In the genomic region with DNA sequence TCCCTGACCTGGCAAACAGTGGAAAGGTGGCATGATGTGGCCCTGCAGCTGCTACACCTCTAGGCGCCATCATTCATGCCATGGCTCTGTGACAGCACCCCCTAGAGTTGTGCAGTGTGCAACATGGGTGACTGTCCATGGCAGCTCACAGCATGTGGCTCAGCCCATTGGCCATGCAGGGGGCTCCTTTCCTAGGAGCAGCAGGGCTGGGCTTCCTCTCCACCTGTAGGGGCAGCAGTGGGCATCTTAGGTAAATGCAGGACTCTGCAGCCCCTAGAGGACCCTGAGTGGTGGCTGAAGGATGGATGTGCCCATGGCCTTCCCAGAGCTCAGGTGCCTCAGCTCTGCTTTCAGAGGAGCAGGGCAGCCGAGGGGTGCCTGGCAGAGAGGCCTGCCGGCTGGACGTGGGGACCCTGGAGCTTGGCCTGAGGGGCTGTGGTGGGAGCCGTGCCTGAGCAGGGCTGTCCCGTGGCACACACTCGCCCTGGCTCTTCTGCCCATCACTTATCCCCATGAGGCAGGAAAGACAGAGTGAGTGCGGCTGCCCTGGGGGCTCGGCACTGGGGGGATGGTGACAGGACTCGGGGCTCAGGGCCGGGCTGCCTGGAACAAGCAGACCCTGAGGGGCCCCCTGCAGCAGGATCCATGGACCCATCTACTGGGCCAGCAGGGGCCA, we compare ENCODE assay signal across 11 cellular contexts. TPM values are rescaled to one million over a fixed set of nuclear protein-coding genes. Genes with fewer than 3 reads are reported as not detected.
DNase-seq lines count a peak whose midpoint lies in the region; ATAC-seq and TF ChIP-seq lines count a peak whose summit lies in the region.
"Had no signal": no experiment of that assay in that cellular context is flagged by ENCODE, and none has a peak within 500 bp of the region (broad histone marks: within the 10 kb centered on the region; RNA-seq: fewer than 3 reads in every experiment).

No MANE protein-coding gene starts in this region.

- intact Hi-C loops in activated CD8-positive, alpha-beta T cell treated with anti-CD3 and anti-CD28 coated beads for 36 hours (cut with micrococcal nuclease): no loop called here
- intact Hi-C loops in PC-3 (cut with micrococcal nuclease): no loop called here

- H3K9me3 Mint-ChIP-seq in activated CD8-positive, alpha-beta T cell treated with anti-CD3 and anti-CD28 coated beads for 36 hours: no peaks in the 10 kb centered on the region
- H3K9me3 Mint-ChIP-seq in activated CD8-positive, alpha-beta T cell treated with anti-CD3 and anti-CD28 coated beads, Interleukin-2, amount 10 ng/mL, durations not matched to agents 7 days and 5 days (ENCODE audit: insufficient read depth): no peaks in the 10 kb centered on the region
- H3K9me3 Mint-ChIP-seq: CD8-positive, alpha-beta memory T cell; stimulated activated naive CD8-positive, alpha-beta T cell treated with anti-CD3 and anti-CD28 coated beads, Interleukin-15, Interleukin-2, amounts not matched to agents 100 ng/mL and 50 ng/mL, for 24 hours had no signal

- H3K27me3 ChIP-seq in PC-3 (ENCODE audit: low read length) (no peaks in the 10 kb centered on the region), fibroblast of lung (ENCODE audit: control insufficient read depth, insufficient read depth, low read length) (peaks cover 9% of the 10 kb centered on the region), thoracic aorta (replicated peaks; ENCODE audit: insufficient read depth) (no peaks in the 10 kb centered on the region)

- H3K9me3 ChIP-seq in PC-3 (ENCODE audit: low read length) (no peaks in the 10 kb centered on the region), fibroblast of lung (ENCODE audit: control insufficient read depth, insufficient read depth, low read depth, low read length) (no peaks in the 10 kb centered on the region), thoracic aorta (no peaks in the 10 kb centered on the region)

- H3K27me3 Mint-ChIP-seq in activated CD8-positive, alpha-beta T cell treated with anti-CD3 and anti-CD28 coated beads for 36 hours: no peaks in the 10 kb centered on the region
- H3K27me3 Mint-ChIP-seq in activated CD8-positive, alpha-beta T cell treated with anti-CD3 and anti-CD28 coated beads, Interleukin-2, amount 10 ng/mL, durations not matched to agents 7 days and 5 days (ENCODE audit: low read depth): no peaks in the 10 kb centered on the region
- H3K27me3 Mint-ChIP-seq: CD8-positive, alpha-beta memory T cell; stimulated activated naive CD8-positive, alpha-beta T cell treated with anti-CD3 and anti-CD28 coated beads, Interleukin-15, Interleukin-2, amounts not matched to agents 100 ng/mL and 50 ng/mL, for 24 hours had no signal

- H3K27ac ChIP-seq in PC-3 (ENCODE audit: low read length): no peak overlapping the region
- H3K27ac ChIP-seq in fibroblast of lung (ENCODE audit: insufficient read depth, low read length): no peak overlapping the region
- peak overlapping the region; percentile 91 to 95 for H3K27ac ChIP-seq in thoracic aorta
- H3K27ac ChIP-seq: parathyroid adenoma had no signal

- BruUV-seq in PC-3 (replicated peaks; lab: Mats Ljungman, UMichigan): no TSS peak

- H3K4me2 ChIP-seq in PC-3 (ENCODE audit: low read length): no peak overlapping the region
- no peak overlapping the region for H3K4me2 ChIP-seq in fibroblast of lung (ENCODE audit: extremely low read depth, insufficient read depth, low read length)

- H3K9ac ChIP-seq in PC-3 (ENCODE audit: low read length): no peak overlapping the region
- no peak overlapping the region for H3K9ac ChIP-seq in fibroblast of lung (ENCODE audit: insufficient read depth, low read length)
- H3K9ac ChIP-seq: parathyroid adenoma had no signal

- H3K4me1 ChIP-seq in PC-3 (ENCODE audit: insufficient read depth, low read length) (peaks cover 12% of the 10 kb centered on the region), fibroblast of lung (ENCODE audit: control insufficient read depth, extremely low read depth, insufficient read depth, low read length) (peaks cover 5% of the 10 kb centered on the region), thoracic aorta (ENCODE audit: control insufficient read depth in 1 of 2, low read depth in 2 of 2) (peaks cover 35 to 70% of the 10 kb centered on the region in 2 donors)

- H3K9me2 ChIP-seq in PC-3 (replicated peaks; ENCODE audit: low read length): no peaks in the 10 kb centered on the region

- peak; percentile 30 for DNase-seq in activated CD8-positive, alpha-beta T cell treated with anti-CD3 and anti-CD28 coated beads for 36 hours
- DNase-seq in activated CD8-positive, alpha-beta T cell treated with anti-CD3 and anti-CD28 coated beads, Interleukin-2, amount 10 ng/mL, durations not matched to agents 7 days and 5 days: no peak
- peak; percentile 48 for DNase-seq in PC-3
- DNase-seq in fibroblast of lung (ENCODE audit: low read depth in 2 of 2): no peak
- no peak for DNase-seq in thoracic aorta (ENCODE audit: low spot score)
- no peak for DNase-seq in NCI-H2196 (lab: John Stamatoyannopoulos, UW; ENCODE audit: unreplicated experiment)
- DNase-seq in mucosa of gallbladder (ENCODE audit: low spot score): no peak
- DNase-seq: CD8-positive, alpha-beta memory T cell had no signal

- no peaks in the 10 kb centered on the region for H3K79me2 ChIP-seq in PC-3 (ENCODE audit: low read length)
- no peaks in the 10 kb centered on the region for H3K79me2 ChIP-seq in fibroblast of lung (ENCODE audit: control insufficient read depth, insufficient read depth, low read length)
- H3K79me2 ChIP-seq: parathyroid adenoma had no signal

- H3K36me3 ChIP-seq in PC-3 (ENCODE audit: low read depth, low read length) (no peaks in the 10 kb centered on the region), fibroblast of lung (ENCODE audit: control insufficient read depth, insufficient read depth, low read length) (no peaks in the 10 kb centered on the region), thoracic aorta (no peaks in the 10 kb centered on the region)

- POLR2A ChIA-PET in activated CD8-positive, alpha-beta T cell treated with anti-CD3 and anti-CD28 coated beads for 36 hours (lab: Charles Lee): no interaction called here
- POLR2A ChIA-PET in activated CD8-positive, alpha-beta T cell treated with anti-CD3 and anti-CD28 coated beads, Interleukin-2, amount 10 ng/mL, durations not matched to agents 7 days and 5 days (lab: Charles Lee): no interaction called here
- POLR2A ChIA-PET in PC-3 (lab: Charles Lee; ENCODE audit: unreplicated experiment): no interaction called here

- H3K4me3 ChIP-seq in PC-3 (ENCODE audit: low read length) (no peak overlapping the region), fibroblast of lung (replicated peaks in 1 of 4; ENCODE audit: control extremely low read depth in 1 of 4, insufficient read depth in 1 of 4, low read depth in 3 of 4, low read length in 4 of 4) (no peak overlapping the region), thoracic aorta (no peak overlapping the region)

- no peak for TF ChIP-seq CTCF in activated CD8-positive, alpha-beta T cell treated with anti-CD3 and anti-CD28 coated beads for 36 hours (IDR thresholded peaks at IDR 0.05)
- peak; percentile 64 for TF ChIP-seq CTCF in PC-3 (conservative IDR thresholded peaks at IDR 0.05; ENCODE audit: low read depth, low read length)
- peak; percentile 6 to 25 for TF ChIP-seq CTCF in fibroblast of lung (conservative IDR thresholded peaks at IDR 0.05 in 1 of 2, IDR thresholded peaks at IDR 0.05 in 1 of 2; ENCODE audit: low read depth in 1 of 2, low read length in 2 of 2)
- no peak for TF ChIP-seq CTCF in thoracic aorta (IDR thresholded peaks at IDR 0.05)

- H2AFZ ChIP-seq in PC-3 (ENCODE audit: low read length) (no peak overlapping the region), fibroblast of lung (ENCODE audit: low read length) (no peak overlapping the region)
- H2AFZ ChIP-seq: parathyroid adenoma had no signal

- H3K36me3 Mint-ChIP-seq in activated CD8-positive, alpha-beta T cell treated with anti-CD3 and anti-CD28 coated beads for 36 hours (ENCODE audit: low read depth): no peaks in the 10 kb centered on the region
- no peaks in the 10 kb centered on the region for H3K36me3 Mint-ChIP-seq in activated CD8-positive, alpha-beta T cell treated with anti-CD3 and anti-CD28 coated beads, Interleukin-2, amount 10 ng/mL, durations not matched to agents 7 days and 5 days (ENCODE audit: low read depth)
- H3K36me3 Mint-ChIP-seq: CD8-positive, alpha-beta memory T cell had no signal

- H3K4me3 Mint-ChIP-seq in activated CD8-positive, alpha-beta T cell treated with anti-CD3 and anti-CD28 coated beads for 36 hours: no peak overlapping the region
- H3K4me3 Mint-ChIP-seq in activated CD8-positive, alpha-beta T cell treated with anti-CD3 and anti-CD28 coated beads, Interleukin-2, amount 10 ng/mL, durations not matched to agents 7 days and 5 days: no peak overlapping the region
- H3K4me3 Mint-ChIP-seq: CD8-positive, alpha-beta memory T cell; stimulated activated naive CD8-positive, alpha-beta T cell treated with anti-CD3 and anti-CD28 coated beads, Interleukin-15, Interleukin-2, amounts not matched to agents 100 ng/mL and 50 ng/mL, for 24 hours had no signal

- no peaks in the 10 kb centered on the region for H3K4me1 Mint-ChIP-seq in activated CD8-positive, alpha-beta T cell treated with anti-CD3 and anti-CD28 coated beads for 36 hours (ENCODE audit: low read depth)
- H3K4me1 Mint-ChIP-seq in activated CD8-positive, alpha-beta T cell treated with anti-CD3 and anti-CD28 coated beads, Interleukin-2, amount 10 ng/mL, durations not matched to agents 7 days and 5 days (ENCODE audit: low read depth): no peaks in the 10 kb centered on the region
- H3K4me1 Mint-ChIP-seq: CD8-positive, alpha-beta memory T cell had no signal

- H4K20me1 ChIP-seq in PC-3 (ENCODE audit: low read length): no peaks in the 10 kb centered on the region
- H4K20me1 ChIP-seq in fibroblast of lung (ENCODE audit: control insufficient read depth, extremely low read depth, insufficient read depth, low read length): no peaks in the 10 kb centered on the region

- no peak overlapping the region for H3K27ac Mint-ChIP-seq in activated CD8-positive, alpha-beta T cell treated with anti-CD3 and anti-CD28 coated beads for 36 hours
- H3K27ac Mint-ChIP-seq in activated CD8-positive, alpha-beta T cell treated with anti-CD3 and anti-CD28 coated beads, Interleukin-2, amount 10 ng/mL, durations not matched to agents 7 days and 5 days: no peak overlapping the region
- H3K27ac Mint-ChIP-seq: CD8-positive, alpha-beta memory T cell; stimulated activated naive CD8-positive, alpha-beta T cell treated with anti-CD3 and anti-CD28 coated beads, Interleukin-15, Interleukin-2, amounts not matched to agents 100 ng/mL and 50 ng/mL, for 24 hours had no signal

- CTCF ChIA-PET in activated CD8-positive, alpha-beta T cell treated with anti-CD3 and anti-CD28 coated beads for 36 hours (lab: Charles Lee): interaction anchor here (1.9 kb wide), 1 partner anchor 37 kb away, joined by 4 read pairs; no protein-coding TSS in a partner anchor
- CTCF ChIA-PET in activated CD8-positive, alpha-beta T cell treated with anti-CD3 and anti-CD28 coated beads, Interleukin-2, amount 10 ng/mL, durations not matched to agents 7 days and 5 days (lab: Charles Lee): interaction anchor here (1.0 kb wide), 1 partner anchor 19 kb away, joined by 6 read pairs; no protein-coding TSS in a partner anchor
- CTCF ChIA-PET in PC-3 (lab: Charles Lee): no interaction called here

- peak; percentile 60 for ATAC-seq in activated CD8-positive, alpha-beta T cell treated with anti-CD3 and anti-CD28 coated beads for 36 hours
- ATAC-seq in activated CD8-positive, alpha-beta T cell treated with anti-CD3 and anti-CD28 coated beads, Interleukin-2, amount 10 ng/mL, durations not matched to agents 7 days and 5 days: no peak
- ATAC-seq in PC-3 (peak; percentile 48), thoracic aorta (ENCODE audit: insufficient number of reproducible peaks, low FRiP score, low read depth) (no peak), GM21723 (IDR thresholded peaks at IDR 0.05; ENCODE audit: unreplicated experiment) (no peak)

- no peaks in the 10 kb centered on the region for H3F3A ChIP-seq in PC-3 (ENCODE audit: low read length, unreplicated experiment)

RNA-seq across cellular contexts. Expression of a gene that starts 7.4 kb away (rescaled TPM):
- 1 to 10 TPM; 2.7 to 3.0 TPM for total RNA-seq in activated CD8-positive, alpha-beta T cell treated with anti-CD3 and anti-CD28 coated beads for 36 hours
- 1 to 10 TPM; 1.8 TPM for total RNA-seq in activated CD8-positive, alpha-beta T cell treated with anti-CD3 and anti-CD28 coated beads, Interleukin-2, amount 10 ng/mL, durations not matched to agents 7 days and 5 days
- total RNA-seq in PC-3 (2014; rRNA removed): 7.9 and 8.8 TPM in 2 replicates
- total RNA-seq in fibroblast of lung: 2.3 and 3.5 TPM in 2 replicates
- polyA plus RNA-seq in fibroblast of lung: 1.3 and 2.2 TPM in 2 replicates
- polyA plus RNA-seq in fibroblast of lung (2012): 2.3 and 2.7 TPM in 2 replicates
- 0.15 TPM in 1 of 2 replicates, not detected in the other for polyA minus RNA-seq in fibroblast of lung (ENCODE audit: low replicate concordance)
- total RNA-seq in thoracic aorta: 10 to 100 TPM; 30.8 to 87.3 TPM
- 49.3 TPM for total RNA-seq in mucosa of gallbladder

RNA-seq across cellular contexts. Expression of a gene that starts 21.6 kb away (rescaled TPM):
- total RNA-seq in activated CD8-positive, alpha-beta T cell treated with anti-CD3 and anti-CD28 coated beads for 36 hours: 100 to 1,000 TPM; 115 to 125 TPM
- 100 to 1,000 TPM; 175 to 186 TPM for total RNA-seq in activated CD8-positive, alpha-beta T cell treated with anti-CD3 and anti-CD28 coated beads, Interleukin-2, amount 10 ng/mL, durations not matched to agents 7 days and 5 days
- total RNA-seq in PC-3 (2014; rRNA removed) (375 and 519 TPM in 2 replicates), fibroblast of lung (60.6 and 65.1 TPM in 2 replicates), thoracic aorta (100 to 1,000 TPM; 218 to 320 TPM), mucosa of gallbladder (80.6 TPM)
- 26.1 and 37.4 TPM in 2 replicates for polyA plus RNA-seq in fibroblast of lung
- 56.6 and 101 TPM in 2 replicates for polyA plus RNA-seq in fibroblast of lung (2012)
- polyA minus RNA-seq in fibroblast of lung (ENCODE audit: low replicate concordance): 10.0 and 10.9 TPM in 2 replicates

RNA-seq across cellular contexts. Expression of a gene that starts 42.0 kb away (rescaled TPM):
- 10 to 100 TPM; 61.5 to 65.0 TPM for total RNA-seq in activated CD8-positive, alpha-beta T cell treated with anti-CD3 and anti-CD28 coated beads for 36 hours
- 100 to 1,000 TPM; 155 to 159 TPM for total RNA-seq in activated CD8-positive, alpha-beta T cell treated with anti-CD3 and anti-CD28 coated beads, Interleukin-2, amount 10 ng/mL, durations not matched to agents 7 days and 5 days
- total RNA-seq in PC-3 (2014; rRNA removed) (132 and 161 TPM in 2 replicates), fibroblast of lung (23.9 and 50.9 TPM in 2 replicates), thoracic aorta (100 to 1,000 TPM; 124 to 162 TPM), mucosa of gallbladder (306 TPM)
- polyA plus RNA-seq in fibroblast of lung: 19.8 and 32.3 TPM in 2 replicates
- 51.0 and 84.7 TPM in 2 replicates for polyA plus RNA-seq in fibroblast of lung (2012)
- 42.6 and 56.9 TPM in 2 replicates for polyA minus RNA-seq in fibroblast of lung (ENCODE audit: low replicate concordance)

Comparison
In these comparisons a context has a peak if more than half of its experiments do, and no peak if none do; other contexts are left out.
1. ATAC-seq: peak in activated CD8-positive, alpha-beta T cell treated with anti-CD3 and anti-CD28 coated beads for 36 hours (single experiment) and PC-3 (single experiment); none in activated CD8-positive, alpha-beta T cell treated with anti-CD3 and anti-CD28 coated beads, Interleukin-2, amount 10 ng/mL, durations not matched to agents 7 days and 5 days (single experiment), thoracic aorta (single experiment) and GM21723 (single experiment).
2. DNase-seq: peak in activated CD8-positive, alpha-beta T cell treated with anti-CD3 and anti-CD28 coated beads for 36 hours (single experiment) and PC-3 (single experiment); none in activated CD8-positive, alpha-beta T cell treated with anti-CD3 and anti-CD28 coated beads, Interleukin-2, amount 10 ng/mL, durations not matched to agents 7 days and 5 days (single experiment), fibroblast of lung (0 of 2), thoracic aorta (single experiment), NCI-H2196 (single experiment) and mucosa of gallbladder (single experiment).
3. CTCF ChIP-seq: peak in PC-3 (single experiment) and fibroblast of lung (2 of 2); none in activated CD8-positive, alpha-beta T cell treated with anti-CD3 and anti-CD28 coated beads for 36 hours (single experiment) and thoracic aorta (single experiment).
4. H3K27ac ChIP-seq: peak in thoracic aorta (2 of 2); none in PC-3 (single experiment) and fibroblast of lung (single experiment).